ENCODE assay signal across 11 cellular contexts in the genomic region with DNA sequence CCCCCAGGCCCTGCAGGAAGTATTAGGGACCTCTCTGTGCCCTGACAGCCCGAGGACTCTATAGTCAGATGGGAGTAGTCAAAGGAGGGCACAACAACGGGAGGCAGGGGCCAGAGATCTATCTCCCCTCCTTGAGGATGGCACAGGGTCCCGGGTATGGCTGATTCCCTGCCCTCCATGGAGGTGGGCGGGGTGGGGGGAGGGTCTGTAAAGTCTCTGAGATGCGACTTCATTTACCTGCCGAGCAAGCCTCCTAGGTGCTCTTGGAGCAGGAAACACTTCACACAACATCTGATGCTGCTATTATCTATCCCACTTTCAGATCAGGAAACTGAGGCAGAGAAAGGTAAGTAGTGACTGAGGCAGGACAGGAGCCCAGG. TPM values are rescaled to one million over a fixed set of nuclear protein-coding genes. Genes with fewer than 3 reads are reported as not detected.
DNase-seq lines count a peak whose midpoint lies in the region; ATAC-seq and TF ChIP-seq lines count a peak whose summit lies in the region.
"Had no signal": no experiment of that assay in that cellular context is flagged by ENCODE, and none has a peak within 500 bp of the region (broad histone marks: within the 10 kb centered on the region; RNA-seq: fewer than 3 reads in every experiment).

No MANE protein-coding gene starts in this region.

- no peak for DNase-seq in activated T-cell treated with anti-CD3 and anti-CD28 coated beads, Interleukin-2, amount 50 U/mL, for 72 hours
- DNase-seq in activated T-cell treated with anti-CD3 and anti-CD28 coated beads, Interleukin-2, amount 50 U/mL, for 4 hours = no peak
- DNase-seq in tibial artery (no peak), NCI-H748 (lab: John Stamatoyannopoulos, UW; ENCODE audit: unreplicated experiment) (no peak), NAMALWA (ENCODE audit: low spot score) (no peak), NK-92 (lab: John Stamatoyannopoulos, UW; ENCODE audit: unreplicated experiment) (no peak)
- DNase-seq: activated naive CD8-positive, alpha-beta T cell treated with anti-CD3 and anti-CD28 coated beads, Interleukin-2, amount 10 ng/mL, durations not matched to agents 7 days and 5 days had no signal

- H3K36me3 Mint-ChIP-seq in activated T-cell treated with anti-CD3 and anti-CD28 coated beads, Interleukin-2, amount 50 U/mL, for 72 hours (ENCODE audit: insufficient read depth in 2 of 2) = peaks cover 0 to 2% of the 10 kb centered on the region in 2 donors
- H3K36me3 Mint-ChIP-seq in activated T-cell treated with anti-CD3 and anti-CD28 coated beads, Interleukin-2, amount 50 U/mL, for 4 hours (ENCODE audit: insufficient read depth) = no peaks in the 10 kb centered on the region
- H3K36me3 Mint-ChIP-seq: activated naive CD8-positive, alpha-beta T cell treated with anti-CD3 and anti-CD28 coated beads, Interleukin-2, amount 10 ng/mL, durations not matched to agents 7 days and 5 days had no signal

- H3K27me3 Mint-ChIP-seq in activated T-cell treated with anti-CD3 and anti-CD28 coated beads, Interleukin-2, amount 50 U/mL, for 72 hours (ENCODE audit: low read depth) = peaks cover 55% of the 10 kb centered on the region
- H3K27me3 Mint-ChIP-seq in activated T-cell treated with anti-CD3 and anti-CD28 coated beads, Interleukin-2, amount 50 U/mL, for 4 hours (ENCODE audit: low read depth) = peaks cover 56% of the 10 kb centered on the region

- no peaks in the 10 kb centered on the region for H3K27me3 ChIP-seq in duodenal mucosa (ENCODE audit: control insufficient read depth in 1 of 2, insufficient read depth in 2 of 2, low read length in 2 of 2)
- no peaks in the 10 kb centered on the region for H3K27me3 ChIP-seq in muscle layer of duodenum (ENCODE audit: low read depth, low read length)
- H3K27me3 ChIP-seq in tibial artery = no peaks in the 10 kb centered on the region

- H3K27ac Mint-ChIP-seq in activated T-cell treated with anti-CD3 and anti-CD28 coated beads, Interleukin-2, amount 50 U/mL, for 72 hours = no peak overlapping the region
- H3K27ac Mint-ChIP-seq: activated naive CD8-positive, alpha-beta T cell treated with anti-CD3 and anti-CD28 coated beads, Interleukin-2, amount 10 ng/mL, durations not matched to agents 7 days and 5 days had no signal

- H3K4me3 ChIP-seq in duodenal mucosa (ENCODE audit: low read depth in 1 of 2, low read length in 2 of 2) (peak overlapping the region; percentile 16 to 57), muscle layer of duodenum (ENCODE audit: low read depth in 1 of 2, low read length in 2 of 2) (peak overlapping the region in 1 of 2 donors; percentile 54), tibial artery (peak overlapping the region; percentile 85 to 93)

- peak overlapping the region; percentile 25 to 60 for H3K9ac ChIP-seq in duodenal mucosa (ENCODE audit: low read depth in 1 of 2, low read length in 2 of 2)

- H3K9me3 ChIP-seq in duodenal mucosa (ENCODE audit: control insufficient read depth in 1 of 2, low read length in 2 of 2) (no peaks in the 10 kb centered on the region), muscle layer of duodenum (ENCODE audit: control insufficient read depth in 1 of 2, low read length in 2 of 2) (no peaks in the 10 kb centered on the region), tibial artery (no peaks in the 10 kb centered on the region)

- no peaks in the 10 kb centered on the region for H3K9me3 Mint-ChIP-seq in activated T-cell treated with anti-CD3 and anti-CD28 coated beads, Interleukin-2, amount 50 U/mL, for 72 hours
- H3K9me3 Mint-ChIP-seq in activated T-cell treated with anti-CD3 and anti-CD28 coated beads, Interleukin-2, amount 50 U/mL, for 4 hours = no peaks in the 10 kb centered on the region
- H3K9me3 Mint-ChIP-seq: activated naive CD8-positive, alpha-beta T cell treated with anti-CD3 and anti-CD28 coated beads, Interleukin-2, amount 10 ng/mL, durations not matched to agents 7 days and 5 days had no signal

- H3K4me1 Mint-ChIP-seq in activated T-cell treated with anti-CD3 and anti-CD28 coated beads, Interleukin-2, amount 50 U/mL, for 72 hours (ENCODE audit: low read depth) = peaks cover 24% of the 10 kb centered on the region
- H3K4me1 Mint-ChIP-seq in activated T-cell treated with anti-CD3 and anti-CD28 coated beads, Interleukin-2, amount 50 U/mL, for 4 hours (ENCODE audit: low read depth) = peaks cover 14% of the 10 kb centered on the region

- H3K36me3 ChIP-seq in duodenal mucosa (ENCODE audit: control insufficient read depth in 1 of 2, insufficient read depth in 2 of 2, low read length in 2 of 2) (peaks cover 0 to 3% of the 10 kb centered on the region in 2 donors), muscle layer of duodenum (ENCODE audit: control insufficient read depth in 1 of 2, insufficient read depth in 2 of 2, low read length in 2 of 2) (peaks cover 0 to 17% of the 10 kb centered on the region in 2 donors), tibial artery (no peaks in the 10 kb centered on the region)

- no peak for ATAC-seq in activated T-cell treated with anti-CD3 and anti-CD28 coated beads, Interleukin-2, amount 50 U/mL, for 72 hours (replicated peaks in 1 of 2)
- ATAC-seq in activated T-cell treated with anti-CD3 and anti-CD28 coated beads, Interleukin-2, amount 50 U/mL, for 4 hours = no peak

- H3K27ac ChIP-seq in duodenal mucosa (ENCODE audit: low read depth, low read length) (peak overlapping the region; percentile 95), muscle layer of duodenum (ENCODE audit: low read length) (peak overlapping the region; percentile 79), tibial artery (peak overlapping the region; percentile 98 to 99)

- peaks cover 61 to 66% of the 10 kb centered on the region in 2 donors for H3K4me1 ChIP-seq in duodenal mucosa (ENCODE audit: control insufficient read depth in 1 of 2, insufficient read depth in 2 of 2, low read length in 2 of 2)
- H3K4me1 ChIP-seq in muscle layer of duodenum (ENCODE audit: control insufficient read depth in 1 of 2, insufficient read depth in 2 of 2, low read length in 2 of 2) = peaks cover 24 to 41% of the 10 kb centered on the region in 2 donors
- peaks cover 9 to 58% (median 46%) of the 10 kb centered on the region in 4 donors for H3K4me1 ChIP-seq in tibial artery

- peak overlapping the region; percentile 11 to 52 for H3K4me3 Mint-ChIP-seq in activated T-cell treated with anti-CD3 and anti-CD28 coated beads, Interleukin-2, amount 50 U/mL, for 72 hours
- H3K4me3 Mint-ChIP-seq in activated T-cell treated with anti-CD3 and anti-CD28 coated beads, Interleukin-2, amount 50 U/mL, for 4 hours = no peak overlapping the region

- TF ChIP-seq CTCF in tibial artery (IDR thresholded peaks at IDR 0.05) = no peak

- intact Hi-C loops in tibial artery (cut with DNase I; ENCODE audit: low total_unique reads) = no loop called here

RNA-seq across cellular contexts. Expression of a gene that starts 0.8 kb away (rescaled TPM):
- 1 to 10 TPM; 4.0 to 4.6 TPM for total RNA-seq in activated T-cell treated with anti-CD3 and anti-CD28 coated beads, Interleukin-2, amount 50 U/mL, for 72 hours
- under 1 TPM; 0.13 to 0.42 (median 0.35) TPM for total RNA-seq in activated T-cell treated with anti-CD3 and anti-CD28 coated beads, Interleukin-2, amount 50 U/mL, for 4 hours

RNA-seq across cellular contexts. Expression of a gene that starts 20.4 kb away (rescaled TPM):
- not detected for total RNA-seq in activated T-cell treated with anti-CD3 and anti-CD28 coated beads, Interleukin-2, amount 50 U/mL, for 72 hours
- total RNA-seq in activated T-cell treated with anti-CD3 and anti-CD28 coated beads, Interleukin-2, amount 50 U/mL, for 4 hours = not detected
- total RNA-seq: A673; activated naive CD8-positive, alpha-beta T cell treated with anti-CD3 and anti-CD28 coated beads, Interleukin-2, amount 10 ng/mL, durations not matched to agents 7 days and 5 days had no signal

RNA-seq across cellular contexts. Expression of a gene that starts 40.3 kb away (rescaled TPM):
- under 1 TPM in 1 of 2 donors, not detected in 1; 0.25 TPM for total RNA-seq in activated T-cell treated with anti-CD3 and anti-CD28 coated beads, Interleukin-2, amount 50 U/mL, for 72 hours
- under 1 TPM in 2 of 3 donors, not detected in 1; 0.26 to 0.35 TPM for total RNA-seq in activated T-cell treated with anti-CD3 and anti-CD28 coated beads, Interleukin-2, amount 50 U/mL, for 4 hours
- total RNA-seq: T-helper 1 cell treated with Interleukin-12 subunit alpha and Interleukin-12 subunit beta and Interleukin-4 antibody, amounts not matched to agents 30 ng/mL and 1 ng/mL, for 36 hours had no signal

RNA-seq across cellular contexts. Expression of a gene that starts 49.1 kb away (rescaled TPM):
- 10 to 100 TPM; 81.5 to 96.2 TPM for total RNA-seq in activated T-cell treated with anti-CD3 and anti-CD28 coated beads, Interleukin-2, amount 50 U/mL, for 72 hours
- total RNA-seq in activated T-cell treated with anti-CD3 and anti-CD28 coated beads, Interleukin-2, amount 50 U/mL, for 4 hours = 10 to 100 TPM; 73.3 to 79.5 (median 77.3) TPM
